Comparison of ENCODE assay signal across 11 cellular contexts in the genomic region with DNA sequence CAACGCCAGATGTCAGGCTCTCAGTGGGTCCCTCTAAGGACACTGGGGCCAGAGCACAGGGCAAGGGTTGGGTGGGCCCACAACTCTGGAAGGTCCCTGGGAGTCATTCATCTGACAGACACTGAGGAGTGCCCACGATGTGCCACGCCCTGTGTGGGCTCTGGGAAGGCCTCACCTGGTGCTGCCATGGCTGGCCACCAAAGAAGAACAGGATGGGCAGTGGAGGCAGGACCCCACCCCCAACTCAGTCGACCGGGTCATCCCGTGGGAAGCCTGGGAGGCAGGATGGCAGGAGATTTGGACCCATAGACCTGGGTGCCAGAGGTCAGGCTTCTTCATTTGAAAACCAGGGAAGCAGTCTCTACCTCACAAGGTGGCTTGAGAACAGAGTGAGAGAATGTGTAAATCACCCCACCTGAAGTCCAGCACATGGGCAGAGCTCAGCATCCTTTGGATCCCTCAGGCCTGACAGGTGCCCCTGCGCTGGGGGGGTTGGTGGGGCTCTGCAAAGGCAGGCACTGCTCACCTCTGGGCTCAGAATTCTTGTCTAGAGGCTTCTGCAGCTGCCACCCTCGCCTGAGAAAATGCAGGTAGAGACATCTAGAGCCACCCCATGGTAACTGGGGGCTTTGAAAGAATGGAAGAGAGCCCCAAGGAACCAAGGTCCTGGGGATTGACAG. TPM values are rescaled to one million over a fixed set of nuclear protein-coding genes. Genes with fewer than 3 reads are reported as not detected.
DNase-seq lines count a peak whose midpoint lies in the region; ATAC-seq and TF ChIP-seq lines count a peak whose summit lies in the region.
"Had no signal": no experiment of that assay in that cellular context is flagged by ENCODE, and none has a peak within 500 bp of the region (broad histone marks: within the 10 kb centered on the region; RNA-seq: fewer than 3 reads in every experiment).

No MANE protein-coding gene starts in this region.

- CTCF ChIA-PET in activated CD8-positive, alpha-beta memory T cell treated with anti-CD3 and anti-CD28 coated beads, Interleukin-2, amount 10 ng/mL, durations not matched to agents 7 days and 5 days (lab: Charles Lee) = interaction anchor here (0.6 to 6.5 kb wide), 11 partner anchors 11 to 278 kb away, joined by 3 to 75 read pairs (median 4); a partner anchor contains a TSS

- no peak for TF ChIP-seq CTCF in heart left ventricle (IDR thresholded peaks at IDR 0.05)
- TF ChIP-seq CTCF in type B pancreatic cell (conservative IDR thresholded peaks at IDR 0.05) = no peak

- no peaks in the 10 kb centered on the region for H3K27me3 ChIP-seq in heart left ventricle
- H3K27me3 ChIP-seq: BE2C, Peyer's patch had no signal

- peak overlapping the region; percentile 60 for H3K27ac Mint-ChIP-seq in central memory CD8-positive, alpha-beta T cell (ENCODE audit: low read depth)
- H3K27ac Mint-ChIP-seq in naive thymus-derived CD8-positive, alpha-beta T cell = peak overlapping the region; percentile 79 to 99 (median 94)
- H3K27ac Mint-ChIP-seq in type B pancreatic cell = peak overlapping the region; percentile 59
- no peak overlapping the region for H3K27ac Mint-ChIP-seq in activated CD8-positive, alpha-beta memory T cell treated with anti-CD3 and anti-CD28 coated beads, Interleukin-2, amount 10 ng/mL, durations not matched to agents 7 days and 5 days

- H3K4me1 ChIP-seq in heart left ventricle = peaks cover 3 to 62% (median 50%) of the 10 kb centered on the region in 12 donors

- DNase-seq in heart left ventricle = peak in 1 of 5 donors; percentile 56
- DNase-seq in cardiac septum (ENCODE audit: low spot score) = no peak
- no peak for DNase-seq in central memory CD8-positive, alpha-beta T cell (ENCODE audit: low spot score in 2 of 2)
- peak in 1 of 10 donors; percentile 19 for DNase-seq in naive thymus-derived CD8-positive, alpha-beta T cell
- no peak for DNase-seq in type B pancreatic cell (ENCODE audit: extremely low spot score, unreplicated experiment)
- no peak for DNase-seq in KG1 (lab: John Stamatoyannopoulos, UW)
- DNase-seq in activated CD8-positive, alpha-beta memory T cell treated with anti-CD3 and anti-CD28 coated beads, Interleukin-2, amount 10 ng/mL, durations not matched to agents 7 days and 5 days = no peak
- DNase-seq: BE2C, cortex of kidney had no signal

- no peaks in the 10 kb centered on the region for H3K27me3 Mint-ChIP-seq in central memory CD8-positive, alpha-beta T cell
- H3K27me3 Mint-ChIP-seq in naive thymus-derived CD8-positive, alpha-beta T cell = peaks cover 0 to 2% (median 0%) of the 10 kb centered on the region in 5 donors
- H3K27me3 Mint-ChIP-seq in type B pancreatic cell = peaks cover 7% of the 10 kb centered on the region
- peaks cover 54% of the 10 kb centered on the region for H3K27me3 Mint-ChIP-seq in activated CD8-positive, alpha-beta memory T cell treated with anti-CD3 and anti-CD28 coated beads, Interleukin-2, amount 10 ng/mL, durations not matched to agents 7 days and 5 days

- no peak for ATAC-seq in heart left ventricle
- no peak for ATAC-seq in central memory CD8-positive, alpha-beta T cell (replicated peaks; ENCODE audit: extremely low read depth, poor library complexity, severe bottlenecking)
- ATAC-seq in naive thymus-derived CD8-positive, alpha-beta T cell = no peak
- ATAC-seq in GM18519 (IDR thresholded peaks at IDR 0.05; ENCODE audit: low FRiP score, unreplicated experiment) = no peak
- no peak for ATAC-seq in activated CD8-positive, alpha-beta memory T cell treated with anti-CD3 and anti-CD28 coated beads, Interleukin-2, amount 10 ng/mL, durations not matched to agents 7 days and 5 days

- 86 to 98% (median 91%) methylated on average over 7 to 8 of the region's 8 CpGs for WGBS in heart left ventricle, 4 donors

- peak overlapping the region in 11 of 12 donors; percentile 72 to 97 (median 88) for H3K27ac ChIP-seq in heart left ventricle

- H3K36me3 Mint-ChIP-seq in central memory CD8-positive, alpha-beta T cell (ENCODE audit: insufficient read depth) = peaks cover 10% of the 10 kb centered on the region
- H3K36me3 Mint-ChIP-seq in naive thymus-derived CD8-positive, alpha-beta T cell = peaks cover 0 to 2% (median 0%) of the 10 kb centered on the region in 3 donors
- no peaks in the 10 kb centered on the region for H3K36me3 Mint-ChIP-seq in type B pancreatic cell
- no peaks in the 10 kb centered on the region for H3K36me3 Mint-ChIP-seq in activated CD8-positive, alpha-beta memory T cell treated with anti-CD3 and anti-CD28 coated beads, Interleukin-2, amount 10 ng/mL, durations not matched to agents 7 days and 5 days

- no peaks in the 10 kb centered on the region for H3K9me3 Mint-ChIP-seq in central memory CD8-positive, alpha-beta T cell
- H3K9me3 Mint-ChIP-seq in naive thymus-derived CD8-positive, alpha-beta T cell = peaks cover 0 to 2% (median 0%) of the 10 kb centered on the region in 9 donors
- no peaks in the 10 kb centered on the region for H3K9me3 Mint-ChIP-seq in type B pancreatic cell
- H3K9me3 Mint-ChIP-seq in activated CD8-positive, alpha-beta memory T cell treated with anti-CD3 and anti-CD28 coated beads, Interleukin-2, amount 10 ng/mL, durations not matched to agents 7 days and 5 days (ENCODE audit: low read depth) = no peaks in the 10 kb centered on the region

- peak overlapping the region; percentile 69 for H3K4me3 Mint-ChIP-seq in central memory CD8-positive, alpha-beta T cell
- H3K4me3 Mint-ChIP-seq in naive thymus-derived CD8-positive, alpha-beta T cell = peak overlapping the region; percentile 73 to 86 (median 80)
- H3K4me3 Mint-ChIP-seq in type B pancreatic cell = peak overlapping the region; percentile 80
- H3K4me3 Mint-ChIP-seq in activated CD8-positive, alpha-beta memory T cell treated with anti-CD3 and anti-CD28 coated beads, Interleukin-2, amount 10 ng/mL, durations not matched to agents 7 days and 5 days = no peak overlapping the region

- H3K4me1 Mint-ChIP-seq in central memory CD8-positive, alpha-beta T cell = peaks cover 43% of the 10 kb centered on the region
- H3K4me1 Mint-ChIP-seq in naive thymus-derived CD8-positive, alpha-beta T cell = peaks cover 40 to 84% (median 75%) of the 10 kb centered on the region in 4 donors
- peaks cover 26% of the 10 kb centered on the region for H3K4me1 Mint-ChIP-seq in type B pancreatic cell (ENCODE audit: unreplicated experiment)
- peaks cover 37% of the 10 kb centered on the region for H3K4me1 Mint-ChIP-seq in activated CD8-positive, alpha-beta memory T cell treated with anti-CD3 and anti-CD28 coated beads, Interleukin-2, amount 10 ng/mL, durations not matched to agents 7 days and 5 days

- POLR2A ChIA-PET in naive thymus-derived CD8-positive, alpha-beta T cell (lab: Charles Lee) = interaction anchor here (0.6 to 3.3 kb wide), 17 partner anchors 9 to 426 kb away, joined by 3 to 13 read pairs (median 6); a partner anchor contains a TSS

- intact Hi-C loops in heart left ventricle (cut with DNase I) = loop anchor here in 8 of 10 donors (2.0 to 10.0 kb wide), 11 partner anchors 54 to 364 kb away; a partner anchor contains a TSS
- intact Hi-C loops in cardiac septum (cut with DNase I) = loop anchor here (2.0 to 5.0 kb wide), 4 partner anchors 102 to 552 kb away; a partner anchor contains a TSS

- no peak for TF ChIP-seq POLR2A in heart left ventricle (IDR thresholded peaks at IDR 0.05)

- H3K4me3 ChIP-seq in heart left ventricle = peak overlapping the region in 1 of 12 donors; percentile 49

- H3K36me3 ChIP-seq in heart left ventricle = peaks cover 0 to 3% (median 0%) of the 10 kb centered on the region in 9 donors
- H3K36me3 ChIP-seq: BE2C, Peyer's patch had no signal

- H3K9me3 ChIP-seq in heart left ventricle = no peaks in the 10 kb centered on the region
- H3K9me3 ChIP-seq: BE2C, Peyer's patch had no signal

RNA-seq across cellular contexts. Expression of a gene that starts 1.2 kb away (rescaled TPM):
- total RNA-seq in heart left ventricle (10 to 100 TPM; 39.8 to 92.3 (median 48.5) TPM), cardiac septum (53.0 TPM), type B pancreatic cell (ENCODE audit: low replicate concordance) (39.8 and 68.7 TPM in 2 replicates)
- polyA plus RNA-seq in heart left ventricle = 10 to 100 TPM; 28.9 to 53.2 TPM
- total RNA-seq in naive thymus-derived CD8-positive, alpha-beta T cell = 10 to 100 TPM; 19.2 to 20.4 TPM
- 1 to 10 TPM; 2.6 to 7.0 (median 2.7) TPM for polyA plus RNA-seq in naive thymus-derived CD8-positive, alpha-beta T cell
- 1 to 10 TPM; 2.7 to 2.9 TPM for total RNA-seq in activated CD8-positive, alpha-beta memory T cell treated with anti-CD3 and anti-CD28 coated beads, Interleukin-2, amount 10 ng/mL, durations not matched to agents 7 days and 5 days

RNA-seq across cellular contexts. Expression of a gene that starts 20.9 kb away (rescaled TPM):
- total RNA-seq in heart left ventricle (100 to 1,000 TPM; 123 to 319 (median 214) TPM), cardiac septum (187 TPM), type B pancreatic cell (ENCODE audit: low replicate concordance) (73.5 and 74.5 TPM in 2 replicates)
- 100 to 1,000 TPM; 135 to 146 TPM for polyA plus RNA-seq in heart left ventricle
- total RNA-seq in naive thymus-derived CD8-positive, alpha-beta T cell = 10 to 100 TPM; 50.0 to 56.4 TPM
- polyA plus RNA-seq in naive thymus-derived CD8-positive, alpha-beta T cell = 10 to 100 TPM; 34.3 to 42.6 (median 40.9) TPM
- total RNA-seq in activated CD8-positive, alpha-beta memory T cell treated with anti-CD3 and anti-CD28 coated beads, Interleukin-2, amount 10 ng/mL, durations not matched to agents 7 days and 5 days = 10 to 100 TPM; 28.9 to 31.2 TPM

Comparison
In these comparisons a context has a peak if more than half of its experiments do, and no peak if none do; other contexts are left out.
1. RNA of a gene that starts 1.2 kb away (total RNA-seq): 39.8 to 68.7 TPM in type B pancreatic cell, 53.0 TPM in cardiac septum (single experiment), 39.8 to 92.3 TPM in heart left ventricle and 19.2 to 20.4 TPM in naive thymus-derived CD8-positive, alpha-beta T cell; 2.7 to 2.9 TPM in activated CD8-positive, alpha-beta memory T cell treated with anti-CD3 and anti-CD28 coated beads, Interleukin-2, amount 10 ng/mL, durations not matched to agents 7 days and 5 days; every median in the first group is over 4 times any median in the second.